Comparison of ENCODE assay signal across 9 cellular contexts in genomic region chr2:17830053-17831034, GRCh38. TPM values are rescaled to one million over a fixed set of nuclear protein-coding genes. Genes with fewer than 3 reads are reported as not detected.
DNase-seq lines count a peak whose midpoint lies in the region; ATAC-seq and TF ChIP-seq lines count a peak whose summit lies in the region.
"Had no signal": no experiment of that assay in that cellular context is flagged by ENCODE, and none has a peak within 500 bp of the region (broad histone marks: within the 10 kb centered on the region; RNA-seq: fewer than 3 reads in every experiment).

No MANE protein-coding gene starts in this region.

- H3K4me1 Mint-ChIP-seq in CD14-positive monocyte = peaks cover 8% of the 10 kb centered on the region

- DNase-seq in CD14-positive monocyte (ENCODE audit: low spot score) = no peak
- peak; percentile 61 for DNase-seq in NCI-H345 (lab: John Stamatoyannopoulos, UW)
- DNase-seq in activated naive CD4-positive, alpha-beta T cell treated with anti-CD3 and anti-CD28 coated beads, Interleukin-2, amount 50 U/mL, for 16 hours = peak; percentile 14
- peak; percentile 85 for DNase-seq in Right ventricle myocardium superior
- peak; percentile 75 for DNase-seq in pons (ENCODE audit: low spot score)
- no peak for DNase-seq in NCI-H1048 (lab: John Stamatoyannopoulos, UW)

- peaks cover 8 to 22% (median 19%) of the 10 kb centered on the region in 3 donors for H3K27me3 Mint-ChIP-seq in CD14-positive monocyte (ENCODE audit: low read depth in 3 of 3)

- no peaks in the 10 kb centered on the region for H3K36me3 Mint-ChIP-seq in CD14-positive monocyte

- ATAC-seq in GM19023 (IDR thresholded peaks at IDR 0.05; ENCODE audit: unreplicated experiment) (peak; percentile 86), HG03103 (IDR thresholded peaks at IDR 0.05; ENCODE audit: low read depth, unreplicated experiment) (peak; percentile 90), Right ventricle myocardium superior (ENCODE audit: poor library complexity) (peak; percentile 95)

- H3K27ac Mint-ChIP-seq in CD14-positive monocyte = peak overlapping the region in 1 of 7 donors; percentile 22
- H3K27ac Mint-ChIP-seq: T-helper 1 cell treated with Interleukin-12 subunit alpha and Interleukin-12 subunit beta and Interleukin-4 antibody, amounts not matched to agents 30 μg/mL and 1 μg/mL, for 36 hours had no signal

- intact Hi-C loops in CD14-positive monocyte (cut with micrococcal nuclease) = loop anchor here (1.0 to 10.0 kb wide), 2 partner anchors 106 to 111 kb away; no protein-coding TSS in a partner anchor
- intact Hi-C loops in Right ventricle myocardium superior (cut with DNase I) = no loop called here

- peak overlapping the region; percentile 24 to 75 for H3K4me3 Mint-ChIP-seq in CD14-positive monocyte
- H3K4me3 Mint-ChIP-seq: T-helper 1 cell treated with Interleukin-12 subunit alpha and Interleukin-12 subunit beta and Interleukin-4 antibody, amounts not matched to agents 30 μg/mL and 1 μg/mL, for 36 hours had no signal

- peak; percentile 93 for TF ChIP-seq CTCF in CD14-positive monocyte (IDR thresholded peaks at IDR 0.05)

- peaks cover 0 to 9% (median 4%) of the 10 kb centered on the region in 7 donors for H3K9me3 Mint-ChIP-seq in CD14-positive monocyte
- H3K9me3 Mint-ChIP-seq: T-helper 1 cell treated with Interleukin-12 subunit alpha and Interleukin-12 subunit beta and Interleukin-4 antibody, amounts not matched to agents 30 μg/mL and 1 μg/mL, for 36 hours had no signal

RNA-seq across cellular contexts. Expression of gene MSGN1, which starts 14.1 kb away (rescaled TPM):
- not detected for polyA plus RNA-seq in CD14-positive monocyte
- not detected for total RNA-seq in Right ventricle myocardium superior

RNA-seq across cellular contexts. Expression of gene KCNS3, which starts 48.1 kb away (rescaled TPM):
- not detected for polyA plus RNA-seq in CD14-positive monocyte
- total RNA-seq in Right ventricle myocardium superior = 4.2 TPM

Comparison
In these comparisons a context has a peak if more than half of its experiments do, and no peak if none do; other contexts are left out.
1. DNase-seq: peak in NCI-H345 (single experiment), activated naive CD4-positive, alpha-beta T cell treated with anti-CD3 and anti-CD28 coated beads, Interleukin-2, amount 50 U/mL, for 16 hours (single experiment), Right ventricle myocardium superior (single experiment) and pons (single experiment); none in CD14-positive monocyte (single experiment) and NCI-H1048 (single experiment).
2. Peak in every context shown above with its lines, with median percentiles within 50 percentile points of each other: ATAC-seq.